ENCODE assay signal across 8 cellular contexts in the genomic region with DNA sequence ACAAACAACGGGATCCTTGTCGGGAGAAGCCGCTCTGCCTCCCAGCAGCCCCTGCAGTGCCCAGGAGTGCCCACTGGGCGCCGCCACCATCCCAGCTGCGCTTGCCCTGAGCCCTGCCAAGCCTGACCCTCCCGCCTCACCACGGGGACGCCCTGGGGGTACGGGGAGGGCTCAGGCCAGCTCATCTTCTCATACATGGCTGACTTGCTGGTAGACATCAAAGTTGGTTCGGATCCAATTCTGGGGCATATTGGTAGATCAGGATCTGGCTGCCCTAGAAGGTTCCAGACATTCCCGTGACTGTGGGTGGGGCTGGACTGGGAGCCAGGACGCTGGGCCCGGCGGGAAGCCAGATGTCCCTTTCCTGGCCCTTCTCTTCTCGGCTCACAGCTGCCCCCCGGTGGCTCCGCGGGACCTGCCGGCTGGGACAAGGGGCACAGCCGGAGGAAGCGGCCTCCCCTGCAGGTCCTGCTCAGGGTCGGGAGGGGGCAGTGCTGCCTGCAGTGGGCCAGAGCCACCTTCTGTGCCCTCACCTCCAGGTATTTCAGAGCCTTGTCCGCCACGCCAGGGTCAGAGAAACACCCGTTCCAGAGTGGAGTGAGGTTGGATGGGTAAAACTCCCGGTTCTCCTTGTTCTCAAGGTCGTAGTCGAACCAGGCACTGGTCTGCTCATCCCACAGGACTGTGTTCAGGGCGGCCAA. TPM values are rescaled to one million over a fixed set of nuclear protein-coding genes. Genes with fewer than 3 reads are reported as not detected.
DNase-seq lines count a peak whose midpoint lies in the region; ATAC-seq lines count a peak whose summit lies in the region.

No MANE protein-coding gene starts in this region.

- DNase-seq in NCI-H345 (lab: John Stamatoyannopoulos, UW) (peak; percentile 82), cerebellum (ENCODE audit: low spot score) (peak; percentile 90), kidney glomerular epithelial cell (lab: John Stamatoyannopoulos, UW) (peak; percentile 97)
- peak; percentile 72 for DNase-seq in activated CD4-positive, alpha-beta T cell treated with anti-CD3 and anti-CD28 coated beads for 1 hour
- DNase-seq in stimulated activated CD4-positive, alpha-beta T cell treated with anti-CD3 and anti-CD28 coated beads, Interleukin-15, amount 100 ng/mL, for 1 hour (ENCODE audit: low read depth in 1 of 2, low spot score in 1 of 2) = peak; percentile 63 to 69

- peaks cover 2% of the 10 kb centered on the region; the same call in 1 of the 2 replicates for H3K27me3 ChIP-seq in ACC112 (ENCODE audit: insufficient read depth, low read length)

- H3K4me1 ChIP-seq in ACC112 (ENCODE audit: control insufficient read depth, insufficient read depth, low read length, unreplicated experiment) = peaks cover 8% of the 10 kb centered on the region

- no peak overlapping the region for H3K27ac ChIP-seq in ACC112 (ENCODE audit: low read depth, low read length)

- peak overlapping the region; percentile 76 for H3K4me3 ChIP-seq in ACC112 (ENCODE audit: low read depth, low read length)

- ATAC-seq in GM18868 (IDR thresholded peaks at IDR 0.05; ENCODE audit: unreplicated experiment) (peak; percentile 80), HG03196 (IDR thresholded peaks at IDR 0.05; ENCODE audit: unreplicated experiment) (peak; percentile 79)

- H2AFZ ChIP-seq in ACC112 (ENCODE audit: low read length, unreplicated experiment) = peak overlapping the region; percentile 95

- no peaks in the 10 kb centered on the region for H3K79me2 ChIP-seq in ACC112 (ENCODE audit: control insufficient read depth, insufficient read depth, low read length, unreplicated experiment)

- H3K36me3 ChIP-seq in ACC112 (ENCODE audit: insufficient read depth, low read length) = no peaks in the 10 kb centered on the region

RNA-seq across cellular contexts. Expression of a gene that starts 10.6 kb away (rescaled TPM):
- total RNA-seq in cerebellum = not detected
